Comparison of ENCODE assay signal across 7 cellular contexts in the genomic region with DNA sequence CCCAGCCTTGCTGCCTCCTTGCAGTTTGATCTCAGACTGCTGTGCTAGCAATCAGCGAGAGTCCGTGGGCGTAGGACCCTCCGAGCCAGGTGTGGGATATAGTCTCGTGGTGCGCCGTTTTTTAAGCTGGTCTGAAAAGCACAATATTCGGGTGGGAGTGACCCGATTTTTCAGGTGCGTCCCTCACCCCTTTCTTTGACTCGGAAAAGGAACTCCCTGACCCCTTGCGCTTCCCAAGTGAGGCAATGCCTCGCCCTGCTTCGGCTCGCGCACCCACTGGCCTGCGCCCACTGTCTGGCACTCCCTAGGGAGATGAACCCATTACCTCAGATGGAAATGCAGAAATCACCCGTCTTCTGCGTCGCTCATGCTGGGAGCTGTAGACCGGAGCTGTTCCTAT.
DNase-seq lines count a peak whose midpoint lies in the region; ATAC-seq and TF ChIP-seq lines count a peak whose summit lies in the region.
"Not testable (repeated sequence)": the region's sequence is repeated elsewhere in the genome, so short reads cannot be mapped to it uniquely, and the experiment has no call there.

No MANE protein-coding gene starts in this region.

- not testable (repeated sequence) for H4K20me1 ChIP-seq in H9 (ENCODE audit: control insufficient read depth, insufficient read depth, insufficient read length); hepatocyte (ENCODE audit: insufficient read depth, poor library complexity, severe bottlenecking)

- not testable (repeated sequence) for H4K8ac ChIP-seq in H9 (replicated peaks; ENCODE audit: insufficient read length, low read depth, low read length); trophoblast cell (ENCODE audit: low read depth, low read length)

- H3K4me1 ChIP-seq in H9 (ENCODE audit: insufficient read depth, low read length); HUES6 (ENCODE audit: control insufficient read depth, insufficient read depth, low read length); trophoblast cell (ENCODE audit: control insufficient read depth in 1 of 2, insufficient read depth in 2 of 2, low read length in 2 of 2): not testable (repeated sequence)
- peaks cover 15% of the 10 kb centered on the region for H3K4me1 ChIP-seq in hepatocyte (ENCODE audit: insufficient read depth)

- not testable (repeated sequence) for H3K27ac ChIP-seq in H9 (ENCODE audit: insufficient read length, low read depth, low read length); HUES6 (ENCODE audit: low read depth, low read length); hepatocyte; trophoblast cell (ENCODE audit: low read depth, low read length)

- not testable (repeated sequence) for H3K9me2 ChIP-seq in hepatocyte (replicated peaks; ENCODE audit: insufficient read depth)

- H2BK120ac ChIP-seq in H9 (ENCODE audit: low read depth, low read length, poor library complexity, severe bottlenecking): not testable (repeated sequence)
- peak overlapping the region; percentile 43 for H2BK120ac ChIP-seq in trophoblast cell (ENCODE audit: insufficient read depth, low read length, poor library complexity)

- TF ChIP-seq CTCF in H9 (conservative IDR thresholded peaks at IDR 0.05); WTC11 (IDR thresholded peaks at IDR 0.05); hepatocyte (IDR thresholded peaks at IDR 0.05; ENCODE audit: poor library complexity); nephron (IDR thresholded peaks at IDR 0.05; ENCODE audit: unreplicated experiment in 3 of 3); type B pancreatic cell (conservative IDR thresholded peaks at IDR 0.05): not testable (repeated sequence)

- not testable (repeated sequence) for H3K79me1 ChIP-seq in H9 (ENCODE audit: insufficient read depth, low read depth, low read length, poor library complexity, severe bottlenecking); trophoblast cell (ENCODE audit: low read length)

- not testable (repeated sequence) for H3K27me3 ChIP-seq in H9 (ENCODE audit: insufficient read depth, low read length); HUES6 (ENCODE audit: control insufficient read depth, insufficient read depth, low read length); hepatocyte; trophoblast cell (ENCODE audit: insufficient read depth, low read length)

- not testable (repeated sequence) for H3K56ac ChIP-seq in H9 (ENCODE audit: insufficient read length, low read depth, low read length)

- not testable (repeated sequence) for H2AFZ ChIP-seq in H9 (ENCODE audit: low read length); hepatocyte; trophoblast cell (ENCODE audit: insufficient read depth, low read length, poor library complexity)

- H3K9me3 ChIP-seq in H9 (ENCODE audit: control insufficient read depth, low read depth, low read length); HUES6 (ENCODE audit: control insufficient read depth, insufficient read depth, low read depth, low read length); hepatocyte (ENCODE audit: low read depth); trophoblast cell (ENCODE audit: insufficient read depth, low read depth, low read length): not testable (repeated sequence)

- WGBS in H9 (ENCODE audit: extremely low coverage, insufficient read length, low lambda C conversion rate): no CpG with 5 or more reads among the region's 21 CpGs
- 59% methylated on average over 21 of the region's 21 CpGs for WGBS in hepatocyte (ENCODE audit: low lambda C conversion rate, missing lambda C conversion rate)
- no CpG with 5 or more reads among the region's 21 CpGs for WGBS in trophoblast cell (ENCODE audit: extremely low coverage, insufficient coverage, insufficient read length)

- H3K9me3 Mint-ChIP-seq in H9, WTC11, nephron, type B pancreatic cell: not testable (repeated sequence)

- not testable (repeated sequence) for H3K79me2 ChIP-seq in H9 (ENCODE audit: insufficient read depth, low read length); trophoblast cell (ENCODE audit: control insufficient read depth, insufficient read depth, low read length, poor library complexity)
- H3K79me2 ChIP-seq in hepatocyte: peaks cover 41% of the 10 kb centered on the region

- POLR2A ChIA-PET in WTC11 (lab: Charles Lee): not testable (repeated sequence)

- not testable (repeated sequence) for H3K14ac ChIP-seq in H9 (ENCODE audit: insufficient read depth, low read length); trophoblast cell (ENCODE audit: low read length)

- not testable (repeated sequence) for H3K4me2 ChIP-seq in H9 (ENCODE audit: insufficient read depth, insufficient read length, low read length); trophoblast cell (ENCODE audit: low read length)
- H3K4me2 ChIP-seq in hepatocyte: peak overlapping the region; percentile 61

- H3K4me3 ChIP-seq in HUES6 (ENCODE audit: low read depth, low read length): peak overlapping the region; percentile 47
- H3K4me3 ChIP-seq in hepatocyte; trophoblast cell (ENCODE audit: low read depth, low read length): not testable (repeated sequence)

- H2AK5ac ChIP-seq in H9 (ENCODE audit: insufficient read length, low read length); trophoblast cell (ENCODE audit: low read length): not testable (repeated sequence)

- H3T11ph ChIP-seq in H9 (ENCODE audit: low read length): not testable (repeated sequence)

- not testable (repeated sequence) for H2BK5ac ChIP-seq in H9 (ENCODE audit: insufficient read length, low read length); trophoblast cell (ENCODE audit: low read depth, low read length, poor library complexity)

- H3K4me1 Mint-ChIP-seq in H9 (peaks cover 18 to 23% of the 10 kb centered on the region in 2 experiments), WTC11 (peaks cover 38% of the 10 kb centered on the region), nephron (peaks cover 34% of the 10 kb centered on the region), type B pancreatic cell (ENCODE audit: unreplicated experiment) (peaks cover 25% of the 10 kb centered on the region)

- ATAC-seq in WTC11: not testable (repeated sequence)

- H2BK12ac ChIP-seq in H9 (ENCODE audit: insufficient read length, low read depth, low read length); trophoblast cell (ENCODE audit: low read length): not testable (repeated sequence)

- H3K36me3 ChIP-seq in HUES6 (ENCODE audit: control insufficient read depth, insufficient read depth, low read length); hepatocyte (replicated peaks; ENCODE audit: insufficient read depth, low read depth); trophoblast cell (ENCODE audit: control insufficient read depth in 1 of 2, insufficient read depth in 2 of 2, low read length in 2 of 2): not testable (repeated sequence)

- DNase-seq in H9; hepatocyte (ENCODE audit: low spot score); trophoblast cell; type B pancreatic cell (ENCODE audit: extremely low spot score, unreplicated experiment): not testable (repeated sequence)
- peak; percentile 10 for DNase-seq in WTC11 (ENCODE audit: low spot score)

- H3K27me3 Mint-ChIP-seq in H9 (ENCODE audit: low read depth); WTC11 (ENCODE audit: low read depth); nephron (ENCODE audit: low read depth); type B pancreatic cell: not testable (repeated sequence)

- not testable (repeated sequence) for H2BK15ac ChIP-seq in H9 (ENCODE audit: low read depth, low read length)

- H3K18ac ChIP-seq in H9 (ENCODE audit: insufficient read length, low read depth, low read length); trophoblast cell (ENCODE audit: low read length): not testable (repeated sequence)

- CTCF ChIA-PET in WTC11 (lab: Charles Lee): not testable (repeated sequence)

- not testable (repeated sequence) for H3K9ac ChIP-seq in H9 (ENCODE audit: extremely low read depth, insufficient read length, low read length); trophoblast cell (ENCODE audit: low read length)
- H3K9ac ChIP-seq in HUES6 (ENCODE audit: low read length): peak overlapping the region; percentile 50

- H3K36me3 Mint-ChIP-seq in H9 (ENCODE audit: insufficient read depth in 1 of 3, low read depth in 3 of 3); WTC11; nephron (ENCODE audit: low read depth); type B pancreatic cell: not testable (repeated sequence)

- H3K27ac Mint-ChIP-seq in H9 (peak overlapping the region; percentile 66 to 98 (median 97); a peak in 6 of 7 replicates), WTC11 (peak overlapping the region; percentile 87), nephron (peak overlapping the region in 2 of 3 experiments; percentile 35 to 39)
- H3K27ac Mint-ChIP-seq in type B pancreatic cell: not testable (repeated sequence)

- peak overlapping the region; percentile 72 to 81 for H3K4me3 Mint-ChIP-seq in H9
- H3K4me3 Mint-ChIP-seq in WTC11: peak overlapping the region; percentile 74
- H3K4me3 Mint-ChIP-seq in nephron: peak overlapping the region in 2 of 3 experiments; percentile 56 to 63
- peak overlapping the region; percentile 63 for H3K4me3 Mint-ChIP-seq in type B pancreatic cell

- not testable (repeated sequence) for H4K12ac ChIP-seq in trophoblast cell (ENCODE audit: low read depth, low read length)

- H4K91ac ChIP-seq in H9 (ENCODE audit: insufficient read length, low read depth, low read length): not testable (repeated sequence)
- H4K91ac ChIP-seq in trophoblast cell (ENCODE audit: low read depth, low read length): peak overlapping the region; percentile 73

- not testable (repeated sequence) for H3K23ac ChIP-seq in H9 (ENCODE audit: insufficient read length, low read depth, low read length); trophoblast cell (ENCODE audit: low read length)

- not testable (repeated sequence) for H3K4ac ChIP-seq in H9 (ENCODE audit: low read depth, low read length); trophoblast cell (ENCODE audit: low read depth, low read length)

- H4K5ac ChIP-seq in H9 (ENCODE audit: insufficient read length, low read depth, low read length): not testable (repeated sequence)

- not testable (repeated sequence) for H3K23me2 ChIP-seq in H9 (ENCODE audit: insufficient read length, low read depth, low read length, poor library complexity, severe bottlenecking)

- not testable (repeated sequence) for H2BK20ac ChIP-seq in H9 (ENCODE audit: low read depth, low read length, poor library complexity, severe bottlenecking)
